1 cellular context compared by ENCODE assay signal in the genomic region with DNA sequence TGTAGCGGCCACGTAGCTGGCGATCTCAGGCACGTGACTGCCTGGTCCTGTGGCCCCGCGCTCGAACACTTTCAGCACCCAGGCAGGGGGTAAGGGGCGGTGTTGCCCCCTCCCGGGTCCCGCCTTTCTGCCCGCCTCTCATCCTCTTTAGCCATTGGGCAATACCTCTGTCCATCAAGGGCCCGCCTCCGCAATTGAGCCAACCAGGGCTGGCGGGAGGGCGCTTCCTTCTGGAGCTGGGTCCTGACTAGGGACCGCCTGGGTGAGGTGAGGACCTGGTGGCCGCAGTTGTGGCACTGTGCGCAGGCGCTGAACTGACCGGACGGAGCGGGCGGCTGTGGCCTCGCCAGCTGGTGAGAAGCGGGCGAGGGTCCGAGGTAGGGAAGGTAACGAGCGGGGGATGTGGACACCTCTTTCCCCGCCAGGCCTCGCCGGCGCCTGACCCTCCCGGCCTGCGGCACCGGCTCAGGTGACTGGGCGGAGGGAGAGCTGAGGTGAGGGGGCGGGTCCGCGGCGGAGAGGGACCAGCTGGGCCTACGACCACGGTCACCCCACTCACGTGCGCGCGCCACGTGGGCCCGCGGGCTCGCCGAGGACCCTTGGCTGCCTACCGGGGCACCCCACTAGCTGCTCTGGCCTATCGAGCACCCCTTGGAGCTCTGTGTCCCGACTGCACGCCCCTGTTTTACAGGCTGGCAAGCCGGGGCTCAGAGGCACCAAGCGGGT.
TF ChIP-seq lines count a peak whose summit lies in the region.

A gene with protein sequence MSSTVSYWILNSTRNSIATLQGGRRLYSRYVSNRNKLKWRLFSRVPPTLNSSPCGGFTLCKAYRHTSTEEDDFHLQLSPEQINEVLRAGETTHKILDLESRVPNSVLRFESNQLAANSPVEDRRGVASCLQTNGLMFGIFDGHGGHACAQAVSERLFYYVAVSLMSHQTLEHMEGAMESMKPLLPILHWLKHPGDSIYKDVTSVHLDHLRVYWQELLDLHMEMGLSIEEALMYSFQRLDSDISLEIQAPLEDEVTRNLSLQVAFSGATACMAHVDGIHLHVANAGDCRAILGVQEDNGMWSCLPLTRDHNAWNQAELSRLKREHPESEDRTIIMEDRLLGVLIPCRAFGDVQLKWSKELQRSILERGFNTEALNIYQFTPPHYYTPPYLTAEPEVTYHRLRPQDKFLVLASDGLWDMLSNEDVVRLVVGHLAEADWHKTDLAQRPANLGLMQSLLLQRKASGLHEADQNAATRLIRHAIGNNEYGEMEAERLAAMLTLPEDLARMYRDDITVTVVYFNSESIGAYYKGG (plus strand): TSS at position 228 of the 726 bp plus-strand sequence. CDS start 3,770 bp downstream, outside the sequence.

TF ChIP-seq in HepG2, 621 proteins besides CTCF, POLR2A, EP300 and RAD21 (continued from another document and continues in another):
- TF ChIP-seq, protein P1, sequence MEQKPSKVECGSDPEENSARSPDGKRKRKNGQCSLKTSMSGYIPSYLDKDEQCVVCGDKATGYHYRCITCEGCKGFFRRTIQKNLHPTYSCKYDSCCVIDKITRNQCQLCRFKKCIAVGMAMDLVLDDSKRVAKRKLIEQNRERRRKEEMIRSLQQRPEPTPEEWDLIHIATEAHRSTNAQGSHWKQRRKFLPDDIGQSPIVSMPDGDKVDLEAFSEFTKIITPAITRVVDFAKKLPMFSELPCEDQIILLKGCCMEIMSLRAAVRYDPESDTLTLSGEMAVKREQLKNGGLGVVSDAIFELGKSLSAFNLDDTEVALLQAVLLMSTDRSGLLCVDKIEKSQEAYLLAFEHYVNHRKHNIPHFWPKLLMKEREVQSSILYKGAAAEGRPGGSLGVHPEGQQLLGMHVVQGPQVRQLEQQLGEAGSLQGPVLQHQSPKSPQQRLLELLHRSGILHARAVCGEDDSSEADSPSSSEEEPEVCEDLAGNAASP (CRISPR knock-in tag; IDR thresholded peaks at IDR 0.05; ENCODE audit: borderline replicate concordance): peak; percentile 62
- TF ChIP-seq ZNF33B (CRISPR knock-in tag; IDR thresholded peaks at IDR 0.05) (peak; percentile 87; the same call in 1 of the 2 replicates), SKI (IDR thresholded peaks at IDR 0.05; ENCODE audit: partially characterized antibody) (no peak), YEATS4 (CRISPR knock-in tag; IDR thresholded peaks at IDR 0.05; ENCODE audit: borderline replicate concordance) (peak; percentile 97), ZNF530 (CRISPR knock-in tag; IDR thresholded peaks at IDR 0.05; ENCODE audit: low read depth) (peak; percentile 84; the same call in 1 of the 2 replicates), ZNF713 (CRISPR knock-in tag; IDR thresholded peaks at IDR 0.05) (peak; percentile 98), TOE1 (CRISPR knock-in tag; IDR thresholded peaks at IDR 0.05) (peak; percentile 86; the same call in 1 of the 2 replicates), MTA1 (CRISPR knock-in tag; IDR thresholded peaks at IDR 0.05; ENCODE audit: borderline replicate concordance) (peak; percentile 81; the same call in 1 of the 2 replicates), HCFC1 (IDR thresholded peaks at IDR 0.05; ENCODE audit: low read depth, low read length) (no peak), PAWR (CRISPR knock-in tag; IDR thresholded peaks at IDR 0.05; ENCODE audit: borderline replicate concordance) (no peak), SRSF1 (optimal IDR thresholded peaks at IDR 0.05; ENCODE audit: low read depth, low read length) (peak; percentile 91), ZFP62 (CRISPR knock-in tag; IDR thresholded peaks at IDR 0.05) (no peak), ZNF7 (CRISPR knock-in tag; IDR thresholded peaks at IDR 0.05) (no peak), FOXJ3 (CRISPR knock-in tag; IDR thresholded peaks at IDR 0.05; ENCODE audit: borderline replicate concordance) (peak; percentile 61), U2AF1 (optimal IDR thresholded peaks at IDR 0.05; ENCODE audit: low read depth, low read length) (no peak), PRPF4 (IDR thresholded peaks at IDR 0.05; ENCODE audit: low read depth, low read length, poor library complexity, severe bottlenecking) (no peak), PPARG (CRISPR knock-in tag; conservative IDR thresholded peaks at IDR 0.05) (peak; percentile 64; the same call in 1 of the 2 replicates), ZNF33A (CRISPR knock-in tag; IDR thresholded peaks at IDR 0.05; ENCODE audit: borderline replicate concordance) (no peak), ARHGAP35 (CRISPR knock-in tag; IDR thresholded peaks at IDR 0.05; ENCODE audit: borderline replicate concordance) (peak; percentile 89), ZNF333 (CRISPR knock-in tag; IDR thresholded peaks at IDR 0.05; ENCODE audit: borderline replicate concordance) (peak; percentile 71), GPN1 (CRISPR knock-in tag; IDR thresholded peaks at IDR 0.05; ENCODE audit: borderline replicate concordance) (peak; percentile 83; the same call in 1 of the 2 replicates), BHLHE40 (IDR thresholded peaks at IDR 0.05; ENCODE audit: low read length) (peak; percentile 94), RBM22 (optimal IDR thresholded peaks at IDR 0.05; ENCODE audit: low read length) (no peak), ZNF263 (CRISPR knock-in tag; IDR thresholded peaks at IDR 0.05) (peak; percentile 83), ZKSCAN5 (CRISPR knock-in tag; IDR thresholded peaks at IDR 0.05) (no peak; the same call in 1 of the 2 replicates)
- TF ChIP-seq, protein P2, sequence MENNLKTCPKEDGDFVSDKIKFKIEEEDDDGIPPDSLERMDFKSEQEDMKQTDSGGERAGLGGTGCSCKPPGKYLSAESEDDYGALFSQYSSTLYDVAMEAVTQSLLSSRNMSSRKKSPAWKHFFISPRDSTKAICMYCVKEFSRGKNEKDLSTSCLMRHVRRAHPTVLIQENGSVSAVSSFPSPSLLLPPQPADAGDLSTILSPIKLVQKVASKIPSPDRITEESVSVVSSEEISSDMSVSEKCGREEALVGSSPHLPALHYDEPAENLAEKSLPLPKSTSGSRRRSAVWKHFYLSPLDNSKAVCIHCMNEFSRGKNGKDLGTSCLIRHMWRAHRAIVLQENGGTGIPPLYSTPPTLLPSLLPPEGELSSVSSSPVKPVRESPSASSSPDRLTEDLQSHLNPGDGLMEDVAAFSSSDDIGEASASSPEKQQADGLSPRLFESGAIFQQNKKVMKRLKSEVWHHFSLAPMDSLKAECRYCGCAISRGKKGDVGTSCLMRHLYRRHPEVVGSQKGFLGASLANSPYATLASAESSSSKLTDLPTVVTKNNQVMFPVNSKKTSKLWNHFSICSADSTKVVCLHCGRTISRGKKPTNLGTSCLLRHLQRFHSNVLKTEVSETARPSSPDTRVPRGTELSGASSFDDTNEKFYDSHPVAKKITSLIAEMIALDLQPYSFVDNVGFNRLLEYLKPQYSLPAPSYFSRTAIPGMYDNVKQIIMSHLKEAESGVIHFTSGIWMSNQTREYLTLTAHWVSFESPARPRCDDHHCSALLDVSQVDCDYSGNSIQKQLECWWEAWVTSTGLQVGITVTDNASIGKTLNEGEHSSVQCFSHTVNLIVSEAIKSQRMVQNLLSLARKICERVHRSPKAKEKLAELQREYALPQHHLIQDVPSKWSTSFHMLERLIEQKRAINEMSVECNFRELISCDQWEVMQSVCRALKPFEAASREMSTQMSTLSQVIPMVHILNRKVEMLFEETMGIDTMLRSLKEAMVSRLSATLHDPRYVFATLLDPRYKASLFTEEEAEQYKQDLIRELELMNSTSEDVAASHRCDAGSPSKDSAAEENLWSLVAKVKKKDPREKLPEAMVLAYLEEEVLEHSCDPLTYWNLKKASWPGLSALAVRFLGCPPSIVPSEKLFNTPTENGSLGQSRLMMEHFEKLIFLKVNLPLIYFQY (CRISPR knock-in tag; IDR thresholded peaks at IDR 0.05; ENCODE audit: borderline replicate concordance): peak; percentile 85
- TF ChIP-seq, protein P3, sequence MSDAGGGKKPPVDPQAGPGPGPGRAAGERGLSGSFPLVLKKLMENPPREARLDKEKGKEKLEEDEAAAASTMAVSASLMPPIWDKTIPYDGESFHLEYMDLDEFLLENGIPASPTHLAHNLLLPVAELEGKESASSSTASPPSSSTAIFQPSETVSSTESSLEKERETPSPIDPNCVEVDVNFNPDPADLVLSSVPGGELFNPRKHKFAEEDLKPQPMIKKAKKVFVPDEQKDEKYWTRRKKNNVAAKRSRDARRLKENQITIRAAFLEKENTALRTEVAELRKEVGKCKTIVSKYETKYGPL (CRISPR knock-in tag; IDR thresholded peaks at IDR 0.05): peak; percentile 88
- TF ChIP-seq, protein P4, sequence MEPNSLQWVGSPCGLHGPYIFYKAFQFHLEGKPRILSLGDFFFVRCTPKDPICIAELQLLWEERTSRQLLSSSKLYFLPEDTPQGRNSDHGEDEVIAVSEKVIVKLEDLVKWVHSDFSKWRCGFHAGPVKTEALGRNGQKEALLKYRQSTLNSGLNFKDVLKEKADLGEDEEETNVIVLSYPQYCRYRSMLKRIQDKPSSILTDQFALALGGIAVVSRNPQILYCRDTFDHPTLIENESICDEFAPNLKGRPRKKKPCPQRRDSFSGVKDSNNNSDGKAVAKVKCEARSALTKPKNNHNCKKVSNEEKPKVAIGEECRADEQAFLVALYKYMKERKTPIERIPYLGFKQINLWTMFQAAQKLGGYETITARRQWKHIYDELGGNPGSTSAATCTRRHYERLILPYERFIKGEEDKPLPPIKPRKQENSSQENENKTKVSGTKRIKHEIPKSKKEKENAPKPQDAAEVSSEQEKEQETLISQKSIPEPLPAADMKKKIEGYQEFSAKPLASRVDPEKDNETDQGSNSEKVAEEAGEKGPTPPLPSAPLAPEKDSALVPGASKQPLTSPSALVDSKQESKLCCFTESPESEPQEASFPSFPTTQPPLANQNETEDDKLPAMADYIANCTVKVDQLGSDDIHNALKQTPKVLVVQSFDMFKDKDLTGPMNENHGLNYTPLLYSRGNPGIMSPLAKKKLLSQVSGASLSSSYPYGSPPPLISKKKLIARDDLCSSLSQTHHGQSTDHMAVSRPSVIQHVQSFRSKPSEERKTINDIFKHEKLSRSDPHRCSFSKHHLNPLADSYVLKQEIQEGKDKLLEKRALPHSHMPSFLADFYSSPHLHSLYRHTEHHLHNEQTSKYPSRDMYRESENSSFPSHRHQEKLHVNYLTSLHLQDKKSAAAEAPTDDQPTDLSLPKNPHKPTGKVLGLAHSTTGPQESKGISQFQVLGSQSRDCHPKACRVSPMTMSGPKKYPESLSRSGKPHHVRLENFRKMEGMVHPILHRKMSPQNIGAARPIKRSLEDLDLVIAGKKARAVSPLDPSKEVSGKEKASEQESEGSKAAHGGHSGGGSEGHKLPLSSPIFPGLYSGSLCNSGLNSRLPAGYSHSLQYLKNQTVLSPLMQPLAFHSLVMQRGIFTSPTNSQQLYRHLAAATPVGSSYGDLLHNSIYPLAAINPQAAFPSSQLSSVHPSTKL (CRISPR knock-in tag; IDR thresholded peaks at IDR 0.05): peak; percentile 61
- TF ChIP-seq, protein P5, sequence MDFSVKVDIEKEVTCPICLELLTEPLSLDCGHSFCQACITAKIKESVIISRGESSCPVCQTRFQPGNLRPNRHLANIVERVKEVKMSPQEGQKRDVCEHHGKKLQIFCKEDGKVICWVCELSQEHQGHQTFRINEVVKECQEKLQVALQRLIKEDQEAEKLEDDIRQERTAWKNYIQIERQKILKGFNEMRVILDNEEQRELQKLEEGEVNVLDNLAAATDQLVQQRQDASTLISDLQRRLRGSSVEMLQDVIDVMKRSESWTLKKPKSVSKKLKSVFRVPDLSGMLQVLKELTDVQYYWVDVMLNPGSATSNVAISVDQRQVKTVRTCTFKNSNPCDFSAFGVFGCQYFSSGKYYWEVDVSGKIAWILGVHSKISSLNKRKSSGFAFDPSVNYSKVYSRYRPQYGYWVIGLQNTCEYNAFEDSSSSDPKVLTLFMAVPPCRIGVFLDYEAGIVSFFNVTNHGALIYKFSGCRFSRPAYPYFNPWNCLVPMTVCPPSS (IDR thresholded peaks at IDR 0.05): no peak
- TF ChIP-seq, protein P6, sequence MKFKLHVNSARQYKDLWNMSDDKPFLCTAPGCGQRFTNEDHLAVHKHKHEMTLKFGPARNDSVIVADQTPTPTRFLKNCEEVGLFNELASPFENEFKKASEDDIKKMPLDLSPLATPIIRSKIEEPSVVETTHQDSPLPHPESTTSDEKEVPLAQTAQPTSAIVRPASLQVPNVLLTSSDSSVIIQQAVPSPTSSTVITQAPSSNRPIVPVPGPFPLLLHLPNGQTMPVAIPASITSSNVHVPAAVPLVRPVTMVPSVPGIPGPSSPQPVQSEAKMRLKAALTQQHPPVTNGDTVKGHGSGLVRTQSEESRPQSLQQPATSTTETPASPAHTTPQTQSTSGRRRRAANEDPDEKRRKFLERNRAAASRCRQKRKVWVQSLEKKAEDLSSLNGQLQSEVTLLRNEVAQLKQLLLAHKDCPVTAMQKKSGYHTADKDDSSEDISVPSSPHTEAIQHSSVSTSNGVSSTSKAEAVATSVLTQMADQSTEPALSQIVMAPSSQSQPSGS (CRISPR knock-in tag; IDR thresholded peaks at IDR 0.05): peak; percentile 40; the same call in 1 of the 2 replicates
- TF ChIP-seq, protein P7, sequence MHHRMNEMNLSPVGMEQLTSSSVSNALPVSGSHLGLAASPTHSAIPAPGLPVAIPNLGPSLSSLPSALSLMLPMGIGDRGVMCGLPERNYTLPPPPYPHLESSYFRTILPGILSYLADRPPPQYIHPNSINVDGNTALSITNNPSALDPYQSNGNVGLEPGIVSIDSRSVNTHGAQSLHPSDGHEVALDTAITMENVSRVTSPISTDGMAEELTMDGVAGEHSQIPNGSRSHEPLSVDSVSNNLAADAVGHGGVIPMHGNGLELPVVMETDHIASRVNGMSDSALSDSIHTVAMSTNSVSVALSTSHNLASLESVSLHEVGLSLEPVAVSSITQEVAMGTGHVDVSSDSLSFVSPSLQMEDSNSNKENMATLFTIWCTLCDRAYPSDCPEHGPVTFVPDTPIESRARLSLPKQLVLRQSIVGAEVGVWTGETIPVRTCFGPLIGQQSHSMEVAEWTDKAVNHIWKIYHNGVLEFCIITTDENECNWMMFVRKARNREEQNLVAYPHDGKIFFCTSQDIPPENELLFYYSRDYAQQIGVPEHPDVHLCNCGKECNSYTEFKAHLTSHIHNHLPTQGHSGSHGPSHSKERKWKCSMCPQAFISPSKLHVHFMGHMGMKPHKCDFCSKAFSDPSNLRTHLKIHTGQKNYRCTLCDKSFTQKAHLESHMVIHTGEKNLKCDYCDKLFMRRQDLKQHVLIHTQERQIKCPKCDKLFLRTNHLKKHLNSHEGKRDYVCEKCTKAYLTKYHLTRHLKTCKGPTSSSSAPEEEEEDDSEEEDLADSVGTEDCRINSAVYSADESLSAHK (CRISPR knock-in tag; IDR thresholded peaks at IDR 0.05; ENCODE audit: borderline replicate concordance): no peak
- TF ChIP-seq, protein P8, sequence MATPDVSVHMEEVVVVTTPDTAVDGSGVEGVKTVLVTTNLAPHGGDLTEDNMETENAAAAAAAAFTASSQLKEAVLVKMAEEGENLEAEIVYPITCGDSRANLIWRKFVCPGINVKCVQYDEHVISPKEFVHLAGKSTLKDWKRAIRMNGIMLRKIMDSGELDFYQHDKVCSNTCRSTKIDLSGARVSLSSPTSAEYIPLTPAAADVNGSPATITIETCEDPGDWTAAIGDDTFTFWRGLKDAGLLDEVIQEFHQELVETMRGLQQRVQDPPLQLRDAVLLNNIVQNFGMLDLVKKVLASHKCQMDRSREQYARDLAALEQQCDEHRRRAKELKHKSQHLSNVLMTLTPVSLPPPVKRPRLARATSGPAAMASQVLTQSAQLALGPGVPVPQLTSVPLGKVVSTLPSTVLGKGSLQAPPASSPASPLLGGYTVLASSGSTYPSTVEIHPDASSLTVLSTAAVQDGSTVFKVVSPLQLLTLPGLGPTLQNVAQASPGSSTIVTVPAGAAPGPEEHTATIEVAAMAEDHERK (CRISPR knock-in tag; IDR thresholded peaks at IDR 0.05; ENCODE audit: low read depth): peak; percentile 51; the same call in 1 of the 2 replicates
